ENCODE assay signal across 8 cellular contexts in the genomic region with DNA sequence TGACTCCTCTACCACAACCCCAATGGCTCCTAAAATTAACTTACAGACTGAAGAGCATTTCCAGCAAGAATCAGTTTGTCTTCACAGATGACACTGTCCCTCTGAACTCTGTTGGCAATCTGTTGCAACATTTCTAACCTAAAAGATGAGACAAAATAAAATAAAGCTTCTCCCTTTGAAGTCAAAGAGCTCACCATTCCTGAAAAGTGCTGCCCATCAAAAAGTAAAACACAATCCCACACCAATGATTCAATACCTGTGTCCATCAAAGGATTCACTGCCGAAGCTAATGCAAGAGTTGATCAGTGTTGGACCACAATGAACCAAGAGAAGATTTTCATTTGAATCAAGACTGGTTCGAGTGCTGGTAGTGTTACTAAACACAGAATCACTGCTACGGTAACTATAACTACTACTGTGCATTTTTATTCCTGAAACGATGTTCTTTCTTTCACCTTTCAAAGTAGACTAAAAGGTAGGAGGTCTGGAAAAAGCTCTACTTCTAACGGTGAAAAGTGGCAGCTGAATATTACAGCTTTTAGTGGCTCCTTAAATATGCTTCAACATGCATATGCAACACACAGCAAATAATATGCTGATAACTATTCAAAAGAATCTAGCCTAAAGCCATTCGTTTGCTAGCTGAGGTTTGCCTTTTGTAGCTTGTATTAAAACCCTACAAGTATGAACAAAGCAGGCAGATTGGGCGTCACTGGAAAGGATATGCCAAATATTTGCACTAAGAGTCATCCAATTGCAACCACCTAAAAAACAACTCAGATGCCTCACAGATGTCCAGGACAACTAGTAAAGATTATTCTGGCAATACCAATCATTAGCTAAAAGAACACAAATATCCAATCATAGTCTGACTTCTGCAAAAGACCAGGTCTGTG. TPM values are rescaled to one million over a fixed set of nuclear protein-coding genes. Genes with fewer than 3 reads are reported as not detected.
DNase-seq lines count a peak whose midpoint lies in the region; ATAC-seq, FAIRE-seq and TF ChIP-seq lines count a peak whose summit lies in the region.

A gene (minus strand): TSS at position 524 of the 896 bp plus-strand sequence.

- no peak within 1 kb of the TSS for H3K4me3 ChIP-seq in skeletal muscle cell (ENCODE audit: low read depth, low read length)

- H3K36me3 Mint-ChIP-seq in activated T-helper 17 cell treated with anti-CD3 and anti-CD28 coated beads, Interleukin-2, amount 50 U/mL, for 72 hours (ENCODE audit: low read depth) = no peaks in the 10 kb centered on the region

- H3K27me3 Mint-ChIP-seq in activated T-helper 17 cell treated with anti-CD3 and anti-CD28 coated beads, Interleukin-2, amount 50 U/mL, for 72 hours = peaks cover 6% of the 10 kb centered on the region

- DNase-seq in GM12891 (ENCODE audit: insufficient read length, low spot score) = no peak
- DNase-seq in Right ventricle myocardium inferior (ENCODE audit: missing footprints) = no peak
- DNase-seq in skeletal muscle cell (ENCODE audit: low read depth) = peak; percentile 81
- no peak for DNase-seq in substantia nigra (lab: John Stamatoyannopoulos, UW)
- no peak for DNase-seq in amygdala (lab: John Stamatoyannopoulos, UW)

- FAIRE-seq in GM12891 (lab: Jason Lieb, UNC) = peak; percentile 20

- H3K4me3 Mint-ChIP-seq in activated T-helper 17 cell treated with anti-CD3 and anti-CD28 coated beads, Interleukin-2, amount 50 U/mL, for 72 hours = no peak within 1 kb of the TSS

- H3K27ac Mint-ChIP-seq in activated T-helper 17 cell treated with anti-CD3 and anti-CD28 coated beads, Interleukin-2, amount 50 U/mL, for 72 hours = no peak within 1 kb of the TSS

- H3K4me1 Mint-ChIP-seq in activated T-helper 17 cell treated with anti-CD3 and anti-CD28 coated beads, Interleukin-2, amount 50 U/mL, for 72 hours = no peaks in the 10 kb centered on the region

- ATAC-seq in activated T-helper 17 cell treated with anti-CD3 and anti-CD28 coated beads, Interleukin-2, amount 50 U/mL, for 72 hours (replicated peaks) = no peak
- ATAC-seq in Right ventricle myocardium inferior (peak; percentile 33), HG02759 (IDR thresholded peaks at IDR 0.05; ENCODE audit: unreplicated experiment) (no peak), GM18498 (IDR thresholded peaks at IDR 0.05; ENCODE audit: unreplicated experiment) (no peak)

- no peaks in the 10 kb centered on the region for H3K9me3 Mint-ChIP-seq in activated T-helper 17 cell treated with anti-CD3 and anti-CD28 coated beads, Interleukin-2, amount 50 U/mL, for 72 hours

- intact Hi-C loops in Right ventricle myocardium inferior (cut with DNase I) = loop anchor here (5.0 kb wide), 1 partner anchor 110 kb away; no protein-coding TSS in a partner anchor

- TF ChIP-seq POLR2A in GM12891 (IDR thresholded peaks at IDR 0.05; ENCODE audit: low read depth, low read length) = no peak

- H3K27ac ChIP-seq in substantia nigra (ENCODE audit: low read depth, low read length, poor library complexity, severe bottlenecking) = no peak within 1 kb of the TSS

TF ChIP-seq in GM12891, 5 proteins besides CTCF, POLR2A, EP300 and RAD21:
- no peak for TF ChIP-seq POLR2AphosphoS5 (IDR thresholded peaks at IDR 0.05; ENCODE audit: low read depth, low read length)
- TF ChIP-seq PAX5 (IDR thresholded peaks at IDR 0.05; ENCODE audit: insufficient read depth, low read length, severe bottlenecking) = no peak
- no peak for TF ChIP-seq POU2F2 (IDR thresholded peaks at IDR 0.05; ENCODE audit: low read depth, low read length)
- no peak for TF ChIP-seq TAF1 (IDR thresholded peaks at IDR 0.05; ENCODE audit: low read depth, low read length)
- TF ChIP-seq SPI1 (IDR thresholded peaks at IDR 0.05; ENCODE audit: low read depth, low read length) = no peak

RNA-seq across cellular contexts. Expression of the gene that starts here (rescaled TPM):
- polyA plus RNA-seq in GM12891 (2012; ENCODE audit: low read depth, missing spikeins) = 30.5 TPM
- 10 to 100 TPM; 15.4 to 36.6 TPM for total RNA-seq in activated T-helper 17 cell treated with anti-CD3 and anti-CD28 coated beads, Interleukin-2, amount 50 U/mL, for 72 hours
- 243 TPM for total RNA-seq in Right ventricle myocardium inferior
